Comparison of ENCODE assay signal across 11 cellular contexts in the genomic region with DNA sequence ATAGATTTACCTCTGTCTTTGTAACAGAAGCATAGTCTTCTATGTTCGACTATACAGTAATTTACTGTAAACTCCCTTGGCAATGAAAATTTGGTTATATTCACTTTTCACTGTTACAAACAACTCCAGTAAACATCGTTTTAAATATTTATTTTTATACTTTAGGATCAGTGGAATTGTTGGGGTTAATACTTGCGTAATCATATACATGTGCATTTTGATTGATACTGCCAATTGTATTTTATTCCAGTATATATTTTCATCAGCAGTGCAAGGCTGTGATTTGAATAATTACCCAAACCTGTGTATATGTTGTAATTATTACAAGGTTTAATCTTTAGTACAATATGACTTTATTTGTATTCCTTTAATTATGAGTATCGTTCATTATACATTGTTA.
A peak's percentile ranks its signal among the peaks of the same experiment; 100 is the strongest.
DNase-seq lines count a peak whose midpoint lies in the region; ATAC-seq and TF ChIP-seq lines count a peak whose summit lies in the region.
"Had no signal": no experiment of that assay in that cellular context is flagged by ENCODE, and none has a peak within 500 bp of the region (broad histone marks: within the 10 kb centered on the region; RNA-seq: fewer than 3 reads in every experiment).

No MANE protein-coding gene starts in this region.

- H3K27me3 ChIP-seq in fibroblast of lung (ENCODE audit: control insufficient read depth, insufficient read depth, low read length) (no peaks in the 10 kb centered on the region), skeletal muscle satellite cell (ENCODE audit: control insufficient read depth, insufficient read depth, low read length) (no peaks in the 10 kb centered on the region)

- peaks cover 7% of the 10 kb centered on the region for H3K79me2 ChIP-seq in fibroblast of lung (ENCODE audit: control insufficient read depth, insufficient read depth, low read length)

- H3K9ac ChIP-seq in fibroblast of lung (ENCODE audit: insufficient read depth, low read length) (no peak overlapping the region), skeletal muscle satellite cell (ENCODE audit: low read depth, low read length) (peak overlapping the region; percentile 70)

- H3K27ac ChIP-seq in fibroblast of lung (ENCODE audit: insufficient read depth, low read length) = peak overlapping the region; percentile 81
- H3K27ac ChIP-seq: RWPE1 had no signal

- H3K4me1 Mint-ChIP-seq in T-helper 17 cell = peaks cover 18% of the 10 kb centered on the region

- H3K4me2 ChIP-seq in fibroblast of lung (ENCODE audit: extremely low read depth, insufficient read depth, low read length) (peak overlapping the region; percentile 79), skeletal muscle satellite cell (ENCODE audit: low read length) (peak overlapping the region; percentile 87)

- H3K27ac Mint-ChIP-seq in T-helper 17 cell = peak overlapping the region; percentile 96

- TF ChIP-seq CTCF in GM12865 (IDR thresholded peaks at IDR 0.05; ENCODE audit: insufficient read depth, low read depth, low read length, missing control alignments) (no peak), fibroblast of lung (conservative IDR thresholded peaks at IDR 0.05 in 1 of 2, IDR thresholded peaks at IDR 0.05 in 1 of 2; ENCODE audit: low read depth in 1 of 2, low read length in 2 of 2) (no peak)

- H3K4me3 ChIP-seq in GM12865 (ENCODE audit: low read depth, low read length) (peak overlapping the region; percentile 59), fibroblast of lung (replicated peaks in 1 of 4; ENCODE audit: control extremely low read depth in 1 of 4, insufficient read depth in 1 of 4, low read depth in 3 of 4, low read length in 4 of 4) (peak overlapping the region; percentile 49 to 87 (median 65)), skeletal muscle satellite cell (ENCODE audit: low read length) (peak overlapping the region; percentile 55)

- no peak for ATAC-seq in T-helper 17 cell
- no peak for ATAC-seq in HG02763 (IDR thresholded peaks at IDR 0.05; ENCODE audit: unreplicated experiment)
- ATAC-seq in GM21381 (IDR thresholded peaks at IDR 0.05; ENCODE audit: unreplicated experiment) = no peak

- H3K9me3 ChIP-seq in T-helper 17 cell (ENCODE audit: control insufficient read depth, low read length, poor library complexity, severe bottlenecking) = no peaks in the 10 kb centered on the region
- H3K9me3 ChIP-seq in fibroblast of lung (ENCODE audit: control insufficient read depth, insufficient read depth, low read depth, low read length) = no peaks in the 10 kb centered on the region
- H3K9me3 ChIP-seq in skeletal muscle satellite cell (replicated peaks; ENCODE audit: low read length) = no peaks in the 10 kb centered on the region

- no peaks in the 10 kb centered on the region for H4K20me1 ChIP-seq in fibroblast of lung (ENCODE audit: control insufficient read depth, extremely low read depth, insufficient read depth, low read length)

- DNase-seq in GM12865 (ENCODE audit: low read depth) (no peak), T-helper 17 cell (no peak), fibroblast of lung (ENCODE audit: low read depth in 2 of 2) (no peak), NCI-H2029 treated with DMSO at 0.1 percent for 48 hours (lab: John Stamatoyannopoulos, UW) (no peak), NCI-H128 (lab: John Stamatoyannopoulos, UW; ENCODE audit: unreplicated experiment) (no peak)
- DNase-seq: effector CD8-positive, alpha-beta T cell; NCI-H1417 had no signal

- H3K36me3 ChIP-seq in fibroblast of lung (ENCODE audit: control insufficient read depth, insufficient read depth, low read length) (no peaks in the 10 kb centered on the region), skeletal muscle satellite cell (ENCODE audit: insufficient read depth, low read length) (peaks cover 6% of the 10 kb centered on the region)

- no peak overlapping the region for H2AFZ ChIP-seq in fibroblast of lung (ENCODE audit: low read length)

- peaks cover 2% of the 10 kb centered on the region for H3K36me3 Mint-ChIP-seq in T-helper 17 cell (ENCODE audit: low read depth)

- no peak overlapping the region for H3K4me3 Mint-ChIP-seq in T-helper 17 cell

- H3K27me3 Mint-ChIP-seq in T-helper 17 cell = no peaks in the 10 kb centered on the region

- H3K4me1 ChIP-seq in fibroblast of lung (ENCODE audit: control insufficient read depth, extremely low read depth, insufficient read depth, low read length) (no peaks in the 10 kb centered on the region), skeletal muscle satellite cell (ENCODE audit: control insufficient read depth, insufficient read depth, low read length) (peaks cover 21% of the 10 kb centered on the region)
